1 cellular context compared by ENCODE assay signal in the genomic region with DNA sequence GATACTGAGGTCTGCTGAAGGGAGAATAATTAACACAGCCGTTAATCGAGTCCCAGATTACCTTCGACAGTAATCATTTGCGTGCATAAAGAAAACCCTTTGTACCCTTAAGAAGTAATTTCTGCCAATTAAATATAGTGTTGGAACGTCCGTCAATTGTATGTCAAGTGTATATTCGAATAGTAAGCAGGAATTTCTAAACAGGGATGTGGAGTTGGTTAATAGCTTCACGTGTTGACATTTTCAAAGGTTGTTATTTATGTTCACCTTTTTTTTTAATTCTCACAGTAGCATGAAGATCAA.
TF ChIP-seq lines count a peak whose summit lies in the region.

No MANE protein-coding gene starts in this region.

TF ChIP-seq in H1, 55 proteins besides CTCF, POLR2A, EP300 and RAD21:
- TF ChIP-seq BCL11A (IDR thresholded peaks at IDR 0.05; ENCODE audit: low read depth in 2 of 2, low read length in 2 of 2) (no peak), TEAD4 (IDR thresholded peaks at IDR 0.05; ENCODE audit: low read depth, low read length) (no peak), HDAC6 (IDR thresholded peaks at IDR 0.05; ENCODE audit: low read depth, low read length) (no peak), CHD1 (IDR thresholded peaks at IDR 0.05; ENCODE audit: low read depth, low read length) (no peak), RBBP5 (IDR thresholded peaks at IDR 0.05; ENCODE audit: borderline replicate concordance, low read depth, low read length) (no peak), ZNF274 (IDR thresholded peaks at IDR 0.05; ENCODE audit: borderline replicate concordance, extremely low read depth, low read length) (no peak), SP2 (IDR thresholded peaks at IDR 0.05; ENCODE audit: low read length) (no peak), RNF2 (IDR thresholded peaks at IDR 0.05; ENCODE audit: borderline replicate concordance, low read depth, low read length, missing control alignments, poor library complexity, severe bottlenecking) (no peak), EGR1 (IDR thresholded peaks at IDR 0.05; ENCODE audit: borderline replicate concordance, low read depth, low read length) (no peak), NRF1 (IDR thresholded peaks at IDR 0.05; ENCODE audit: low read depth, low read length) (no peak), TAF7 (optimal IDR thresholded peaks at IDR 0.05; ENCODE audit: borderline replicate concordance, low read depth, low read length) (no peak), TAF1 (IDR thresholded peaks at IDR 0.05; ENCODE audit: low read depth, low read length) (no peak)
- TF ChIP-seq, protein P1, sequence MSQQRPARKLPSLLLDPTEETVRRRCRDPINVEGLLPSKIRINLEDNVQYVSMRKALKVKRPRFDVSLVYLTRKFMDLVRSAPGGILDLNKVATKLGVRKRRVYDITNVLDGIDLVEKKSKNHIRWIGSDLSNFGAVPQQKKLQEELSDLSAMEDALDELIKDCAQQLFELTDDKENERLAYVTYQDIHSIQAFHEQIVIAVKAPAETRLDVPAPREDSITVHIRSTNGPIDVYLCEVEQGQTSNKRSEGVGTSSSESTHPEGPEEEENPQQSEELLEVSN (IDR thresholded peaks at IDR 0.05): no peak
- TF ChIP-seq, protein P2, sequence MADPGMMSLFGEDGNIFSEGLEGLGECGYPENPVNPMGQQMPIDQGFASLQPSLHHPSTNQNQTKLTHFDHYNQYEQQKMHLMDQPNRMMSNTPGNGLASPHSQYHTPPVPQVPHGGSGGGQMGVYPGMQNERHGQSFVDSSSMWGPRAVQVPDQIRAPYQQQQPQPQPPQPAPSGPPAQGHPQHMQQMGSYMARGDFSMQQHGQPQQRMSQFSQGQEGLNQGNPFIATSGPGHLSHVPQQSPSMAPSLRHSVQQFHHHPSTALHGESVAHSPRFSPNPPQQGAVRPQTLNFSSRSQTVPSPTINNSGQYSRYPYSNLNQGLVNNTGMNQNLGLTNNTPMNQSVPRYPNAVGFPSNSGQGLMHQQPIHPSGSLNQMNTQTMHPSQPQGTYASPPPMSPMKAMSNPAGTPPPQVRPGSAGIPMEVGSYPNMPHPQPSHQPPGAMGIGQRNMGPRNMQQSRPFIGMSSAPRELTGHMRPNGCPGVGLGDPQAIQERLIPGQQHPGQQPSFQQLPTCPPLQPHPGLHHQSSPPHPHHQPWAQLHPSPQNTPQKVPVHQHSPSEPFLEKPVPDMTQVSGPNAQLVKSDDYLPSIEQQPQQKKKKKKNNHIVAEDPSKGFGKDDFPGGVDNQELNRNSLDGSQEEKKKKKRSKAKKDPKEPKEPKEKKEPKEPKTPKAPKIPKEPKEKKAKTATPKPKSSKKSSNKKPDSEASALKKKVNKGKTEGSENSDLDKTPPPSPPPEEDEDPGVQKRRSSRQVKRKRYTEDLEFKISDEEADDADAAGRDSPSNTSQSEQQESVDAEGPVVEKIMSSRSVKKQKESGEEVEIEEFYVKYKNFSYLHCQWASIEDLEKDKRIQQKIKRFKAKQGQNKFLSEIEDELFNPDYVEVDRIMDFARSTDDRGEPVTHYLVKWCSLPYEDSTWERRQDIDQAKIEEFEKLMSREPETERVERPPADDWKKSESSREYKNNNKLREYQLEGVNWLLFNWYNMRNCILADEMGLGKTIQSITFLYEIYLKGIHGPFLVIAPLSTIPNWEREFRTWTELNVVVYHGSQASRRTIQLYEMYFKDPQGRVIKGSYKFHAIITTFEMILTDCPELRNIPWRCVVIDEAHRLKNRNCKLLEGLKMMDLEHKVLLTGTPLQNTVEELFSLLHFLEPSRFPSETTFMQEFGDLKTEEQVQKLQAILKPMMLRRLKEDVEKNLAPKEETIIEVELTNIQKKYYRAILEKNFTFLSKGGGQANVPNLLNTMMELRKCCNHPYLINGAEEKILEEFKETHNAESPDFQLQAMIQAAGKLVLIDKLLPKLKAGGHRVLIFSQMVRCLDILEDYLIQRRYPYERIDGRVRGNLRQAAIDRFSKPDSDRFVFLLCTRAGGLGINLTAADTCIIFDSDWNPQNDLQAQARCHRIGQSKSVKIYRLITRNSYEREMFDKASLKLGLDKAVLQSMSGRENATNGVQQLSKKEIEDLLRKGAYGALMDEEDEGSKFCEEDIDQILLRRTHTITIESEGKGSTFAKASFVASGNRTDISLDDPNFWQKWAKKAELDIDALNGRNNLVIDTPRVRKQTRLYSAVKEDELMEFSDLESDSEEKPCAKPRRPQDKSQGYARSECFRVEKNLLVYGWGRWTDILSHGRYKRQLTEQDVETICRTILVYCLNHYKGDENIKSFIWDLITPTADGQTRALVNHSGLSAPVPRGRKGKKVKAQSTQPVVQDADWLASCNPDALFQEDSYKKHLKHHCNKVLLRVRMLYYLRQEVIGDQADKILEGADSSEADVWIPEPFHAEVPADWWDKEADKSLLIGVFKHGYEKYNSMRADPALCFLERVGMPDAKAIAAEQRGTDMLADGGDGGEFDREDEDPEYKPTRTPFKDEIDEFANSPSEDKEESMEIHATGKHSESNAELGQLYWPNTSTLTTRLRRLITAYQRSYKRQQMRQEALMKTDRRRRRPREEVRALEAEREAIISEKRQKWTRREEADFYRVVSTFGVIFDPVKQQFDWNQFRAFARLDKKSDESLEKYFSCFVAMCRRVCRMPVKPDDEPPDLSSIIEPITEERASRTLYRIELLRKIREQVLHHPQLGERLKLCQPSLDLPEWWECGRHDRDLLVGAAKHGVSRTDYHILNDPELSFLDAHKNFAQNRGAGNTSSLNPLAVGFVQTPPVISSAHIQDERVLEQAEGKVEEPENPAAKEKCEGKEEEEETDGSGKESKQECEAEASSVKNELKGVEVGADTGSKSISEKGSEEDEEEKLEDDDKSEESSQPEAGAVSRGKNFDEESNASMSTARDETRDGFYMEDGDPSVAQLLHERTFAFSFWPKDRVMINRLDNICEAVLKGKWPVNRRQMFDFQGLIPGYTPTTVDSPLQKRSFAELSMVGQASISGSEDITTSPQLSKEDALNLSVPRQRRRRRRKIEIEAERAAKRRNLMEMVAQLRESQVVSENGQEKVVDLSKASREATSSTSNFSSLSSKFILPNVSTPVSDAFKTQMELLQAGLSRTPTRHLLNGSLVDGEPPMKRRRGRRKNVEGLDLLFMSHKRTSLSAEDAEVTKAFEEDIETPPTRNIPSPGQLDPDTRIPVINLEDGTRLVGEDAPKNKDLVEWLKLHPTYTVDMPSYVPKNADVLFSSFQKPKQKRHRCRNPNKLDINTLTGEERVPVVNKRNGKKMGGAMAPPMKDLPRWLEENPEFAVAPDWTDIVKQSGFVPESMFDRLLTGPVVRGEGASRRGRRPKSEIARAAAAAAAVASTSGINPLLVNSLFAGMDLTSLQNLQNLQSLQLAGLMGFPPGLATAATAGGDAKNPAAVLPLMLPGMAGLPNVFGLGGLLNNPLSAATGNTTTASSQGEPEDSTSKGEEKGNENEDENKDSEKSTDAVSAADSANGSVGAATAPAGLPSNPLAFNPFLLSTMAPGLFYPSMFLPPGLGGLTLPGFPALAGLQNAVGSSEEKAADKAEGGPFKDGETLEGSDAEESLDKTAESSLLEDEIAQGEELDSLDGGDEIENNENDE (IDR thresholded peaks at IDR 0.05; ENCODE audit: insufficient replicate concordance, low read length): no peak
